9 cellular contexts compared by ENCODE assay signal in genomic region chr2:217142649-217143266, GRCh38.
DNase-seq lines count a peak whose midpoint lies in the region; ATAC-seq, FAIRE-seq and TF ChIP-seq lines count a peak whose summit lies in the region.
"Had no signal": no experiment of that assay in that cellular context is flagged by ENCODE, and none has a peak within 500 bp of the region (broad histone marks: within the 10 kb centered on the region; RNA-seq: fewer than 3 reads in every experiment).

No MANE protein-coding gene starts in this region.

- no peaks in the 10 kb centered on the region for H3K4me1 ChIP-seq in psoas muscle
- H3K4me1 ChIP-seq in stomach = no peaks in the 10 kb centered on the region

- no peaks in the 10 kb centered on the region for H3K27me3 ChIP-seq in psoas muscle (ENCODE audit: insufficient read depth in 3 of 3, low read length in 2 of 3)
- no peaks in the 10 kb centered on the region for H3K27me3 ChIP-seq in stomach

- DNase-seq in activated CD4-positive, alpha-beta T cell treated with anti-CD3 and anti-CD28 coated beads for 48 hours = peak; percentile 47
- DNase-seq in activated CD4-positive, alpha-beta T cell treated with anti-CD3 and anti-CD28 coated beads for 4 hours = no peak
- DNase-seq in LNCaP clone FGC (ENCODE audit: low read depth) (no peak), astrocyte of the cerebellum (ENCODE audit: low read depth) (no peak), psoas muscle (no peak), stomach (no peak), frontal cortex (ENCODE audit: low spot score in 2 of 2) (no peak)
- DNase-seq: naive B cell had no signal

- 78 to 84% (median 81%) methylated on average over 3 of the region's 3 CpGs for WGBS in psoas muscle, 3 donors
- 69 to 78% (median 71%) methylated on average over 3 of the region's 3 CpGs for WGBS in stomach, 5 donors

- TF ChIP-seq EP300 in stomach (IDR thresholded peaks at IDR 0.05) = no peak

- H3K9me3 ChIP-seq in psoas muscle (peaks cover 17% of the 10 kb centered on the region), stomach (peaks cover 0 to 35% (median 23%) of the 10 kb centered on the region in 4 donors)

- TF ChIP-seq POLR2A in stomach (IDR thresholded peaks at IDR 0.05) = no peak

- H3K27ac ChIP-seq in psoas muscle (no peak overlapping the region), stomach (no peak overlapping the region)

- H3K4me3 ChIP-seq in LNCaP clone FGC (ENCODE audit: low read depth, low read length) (no peak overlapping the region), astrocyte of the cerebellum (ENCODE audit: low read depth, low read length) (no peak overlapping the region), psoas muscle (no peak overlapping the region), stomach (no peak overlapping the region)

- no peaks in the 10 kb centered on the region for H3K36me3 ChIP-seq in psoas muscle (ENCODE audit: insufficient read depth in 1 of 2, low read depth in 1 of 2)
- H3K36me3 ChIP-seq in stomach = no peaks in the 10 kb centered on the region

- in situ Hi-C loops in astrocyte of the cerebellum (cut with HindIII; ENCODE audit: low sequenced_read_pairs) = no loop called here

- FAIRE-seq in frontal cortex (lab: Jason Lieb, UNC) = no peak

- ATAC-seq in psoas muscle (no peak), GM19455 (IDR thresholded peaks at IDR 0.05; ENCODE audit: unreplicated experiment) (no peak)

- TF ChIP-seq CTCF in LNCaP clone FGC (IDR thresholded peaks at IDR 0.05; ENCODE audit: control insufficient read depth, extremely low read depth, insufficient read depth) = peak; percentile 53
- TF ChIP-seq CTCF in astrocyte of the cerebellum (IDR thresholded peaks at IDR 0.05; ENCODE audit: low read depth, low read length, missing control alignments) = peak; percentile 41
- TF ChIP-seq CTCF in psoas muscle (IDR thresholded peaks at IDR 0.05) = peak; percentile 31
- peak in 2 of 7 experiments; percentile 28 to 34 for TF ChIP-seq CTCF in stomach (IDR thresholded peaks at IDR 0.05)

- intact Hi-C loops in psoas muscle (cut with DNase I) = no loop called here
- intact Hi-C loops in stomach (cut with DNase I; ENCODE audit: low total_unique reads) = no loop called here
